Comparison of ENCODE assay signal across 8 cellular contexts in the genomic region with DNA sequence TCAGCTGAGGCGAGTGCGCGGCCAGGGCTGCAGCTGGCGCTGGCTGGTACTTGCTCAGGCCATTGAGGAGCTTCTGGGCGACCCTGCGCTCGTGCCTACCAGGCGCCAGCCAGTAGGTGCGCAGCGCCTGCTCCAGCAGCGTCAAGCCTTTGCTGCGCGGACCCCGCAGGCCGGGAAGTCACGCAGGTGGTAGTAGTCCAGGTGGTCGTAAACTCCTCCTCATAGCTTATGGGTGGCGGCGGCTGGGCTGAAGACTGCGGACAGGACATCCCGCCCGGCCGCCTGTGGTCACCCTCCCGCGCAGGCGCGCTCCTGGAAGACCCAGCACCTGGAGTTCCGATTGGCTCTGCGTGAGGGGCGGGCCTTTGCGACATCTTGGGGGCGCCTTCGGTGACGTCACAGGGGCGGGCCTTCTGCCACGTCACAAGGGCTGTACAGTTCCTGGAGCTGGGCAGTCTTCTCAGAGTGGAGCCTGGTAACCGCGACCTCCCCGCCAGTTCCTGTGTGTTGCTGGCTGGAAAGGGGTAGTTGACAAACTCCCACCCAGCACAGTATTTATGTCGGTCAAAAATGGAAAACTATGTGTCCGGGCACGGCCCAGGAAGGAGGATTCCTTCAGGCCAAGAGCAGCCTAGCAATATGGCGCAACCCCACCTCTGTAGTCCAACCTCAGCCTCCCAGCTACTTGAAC.
DNase-seq lines count a peak whose midpoint lies in the region; ATAC-seq lines count a peak whose summit lies in the region.
"Not testable (repeated sequence)": the region's sequence is repeated elsewhere in the genome, so short reads cannot be mapped to it uniquely, and the experiment has no call there.

No MANE protein-coding gene starts in this region.

- ATAC-seq in HG03442 (IDR thresholded peaks at IDR 0.05; ENCODE audit: unreplicated experiment) (peak; percentile 97), left colon (peak; percentile 98)

- intact Hi-C loops in left colon (cut with DNase I, micrococcal nuclease), result not testable (repeated sequence)

- peak overlapping the region; percentile 88 for H3K27ac ChIP-seq in cingulate gyrus (ENCODE audit: low read depth, low read length)

- peak; percentile 61 to 96 (median 92) for DNase-seq in C1 segment of cervical spinal cord (lab: John Stamatoyannopoulos, UW)
- peak; percentile 70 for DNase-seq in GM19240 (ENCODE audit: insufficient read length, low spot score)
- peak; percentile 61 to 84 for DNase-seq in NCI-H524 (lab: John Stamatoyannopoulos, UW)
- peak; percentile 90 to 92 for DNase-seq in activated CD4-positive, alpha-beta T cell treated with anti-CD3 and anti-CD28 coated beads for 4 hours
- peak; percentile 96 to 97 for DNase-seq in left colon
- peak; percentile 88 to 91 for DNase-seq in stimulated activated CD4-positive, alpha-beta T cell treated with anti-CD3 and anti-CD28 coated beads, Interleukin-1b, Interleukin-23, amount 100 ng/mL, for 4 hours (ENCODE audit: low read depth in 2 of 2)

Comparison
In these comparisons a context has a peak if more than half of its experiments do, and no peak if none do; other contexts are left out.
1. Peak in every context shown above with its lines: DNase-seq, ATAC-seq and H3K27ac ChIP-seq.